8 cellular contexts compared by ENCODE assay signal in the genomic region with DNA sequence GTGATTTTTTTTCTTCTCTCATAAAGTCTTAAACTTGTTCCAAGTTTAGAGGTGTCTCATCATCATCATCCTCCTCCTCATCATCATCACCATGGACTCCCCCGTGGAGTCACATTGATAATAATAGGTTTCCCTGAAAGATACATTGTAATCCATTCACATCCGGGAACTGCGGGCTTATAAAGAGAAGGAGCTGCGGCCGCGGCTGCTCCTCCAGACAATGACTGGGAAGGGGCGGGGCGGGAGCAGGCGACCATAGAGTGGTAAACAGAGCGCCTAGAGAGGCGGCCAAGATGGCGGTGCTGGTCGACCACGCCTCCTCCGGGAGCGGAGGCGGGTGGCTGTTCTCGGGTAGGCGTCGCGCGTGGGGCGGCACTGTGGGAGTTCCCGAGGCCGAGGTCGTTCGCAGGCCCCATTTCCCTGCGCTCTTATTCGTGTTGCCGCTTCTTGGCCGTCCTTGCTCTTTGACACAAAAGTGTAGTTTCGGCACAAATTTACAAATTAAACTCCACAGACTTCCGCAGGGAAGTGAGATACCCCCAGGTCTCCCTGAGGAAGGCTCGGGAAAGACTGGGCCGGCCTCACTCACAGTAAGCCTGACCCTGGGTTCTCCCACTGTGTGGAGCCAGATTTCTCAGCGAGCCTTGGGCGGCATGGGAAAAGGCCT. TPM values are rescaled to one million over a fixed set of nuclear protein-coding genes. Genes with fewer than 3 reads are reported as not detected.
DNase-seq lines count a peak whose midpoint lies in the region; ATAC-seq and TF ChIP-seq lines count a peak whose summit lies in the region.

No MANE protein-coding gene starts in this region.

- DNase-seq in GM10248 (ENCODE audit: extremely low spot score) (peak; percentile 57), NCI-H1436 (lab: John Stamatoyannopoulos, UW) (peak; percentile 93), T follicular helper cell (ENCODE audit: low read depth) (peak; percentile 36), ascending aorta (ENCODE audit: low spot score in 2 of 2) (peak; percentile 85 to 98), right atrium auricular region (ENCODE audit: low spot score) (peak; percentile 98), progenitor cell of endocrine pancreas (ENCODE audit: low spot score, unreplicated experiment) (peak; percentile 88), upper lobe of right lung (peak; percentile 98)

- H3K36me3 ChIP-seq in ascending aorta (no peaks in the 10 kb centered on the region), right atrium auricular region (no peaks in the 10 kb centered on the region), upper lobe of right lung (no peaks in the 10 kb centered on the region)

- TF ChIP-seq CTCF in GM10248 (IDR thresholded peaks at IDR 0.05; ENCODE audit: control extremely low read depth, extremely low read depth, low read depth, missing control alignments), result no peak
- no peak for TF ChIP-seq CTCF in ascending aorta (IDR thresholded peaks at IDR 0.05)
- peak in 1 of 2 donors; percentile 39 for TF ChIP-seq CTCF in right atrium auricular region (IDR thresholded peaks at IDR 0.05)
- TF ChIP-seq CTCF in progenitor cell of endocrine pancreas (IDR thresholded peaks at IDR 0.05; ENCODE audit: unreplicated experiment), result no peak
- TF ChIP-seq CTCF in upper lobe of right lung (IDR thresholded peaks at IDR 0.05), result no peak

- H3K27me3 ChIP-seq in ascending aorta, result no peaks in the 10 kb centered on the region
- H3K27me3 ChIP-seq in right atrium auricular region, result no peaks in the 10 kb centered on the region
- no peaks in the 10 kb centered on the region for H3K27me3 ChIP-seq in upper lobe of right lung

- H3K4me3 Mint-ChIP-seq in progenitor cell of endocrine pancreas (ENCODE audit: low read depth), result peak overlapping the region; percentile 88

- H3K27me3 Mint-ChIP-seq in progenitor cell of endocrine pancreas, result peaks cover 4% of the 10 kb centered on the region

- no peaks in the 10 kb centered on the region for H3K9me3 Mint-ChIP-seq in progenitor cell of endocrine pancreas (ENCODE audit: low read depth)

- H3K27ac ChIP-seq in ascending aorta, result peak overlapping the region; percentile 85 to 89
- peak overlapping the region; percentile 84 to 88 for H3K27ac ChIP-seq in right atrium auricular region
- H3K27ac ChIP-seq in upper lobe of right lung, result peak overlapping the region; percentile 69

- H3K4me1 Mint-ChIP-seq in progenitor cell of endocrine pancreas (ENCODE audit: low read depth), result peaks cover 20% of the 10 kb centered on the region

- intact Hi-C loops in ascending aorta (cut with DNase I), result loop anchor here (2.0 to 5.0 kb wide), 6 partner anchors 112 to 1063 kb away; a partner anchor contains a TSS
- intact Hi-C loops in upper lobe of right lung (cut with DNase I), result no loop called here

- CTCF ChIA-PET in GM10248 (lab: Yijun Ruan, JAX), result no interaction called here

- peaks cover 3 to 5% of the 10 kb centered on the region in 2 donors for H3K4me1 ChIP-seq in ascending aorta
- no peaks in the 10 kb centered on the region for H3K4me1 ChIP-seq in right atrium auricular region
- H3K4me1 ChIP-seq in upper lobe of right lung, result no peaks in the 10 kb centered on the region

- peaks cover 1% of the 10 kb centered on the region for H3K36me3 Mint-ChIP-seq in progenitor cell of endocrine pancreas (ENCODE audit: insufficient read depth)

- POLR2A ChIA-PET in GM10248 (lab: Yijun Ruan, JAX), result no interaction called here

- peak; percentile 90 for ATAC-seq in HG02678 (IDR thresholded peaks at IDR 0.05; ENCODE audit: unreplicated experiment)
- ATAC-seq in upper lobe of right lung, result peak; percentile 100

- H3K9me3 ChIP-seq in ascending aorta (no peaks in the 10 kb centered on the region), right atrium auricular region (no peaks in the 10 kb centered on the region), upper lobe of right lung (no peaks in the 10 kb centered on the region)

- H3K27ac Mint-ChIP-seq in progenitor cell of endocrine pancreas, result peak overlapping the region; percentile 91

- H3K4me3 ChIP-seq in ascending aorta, result peak overlapping the region; percentile 69 to 96
- H3K4me3 ChIP-seq in right atrium auricular region, result peak overlapping the region; percentile 72 to 77
- H3K4me3 ChIP-seq in upper lobe of right lung, result peak overlapping the region; percentile 66

RNA-seq across cellular contexts. Expression of a gene that starts 1.8 kb away (rescaled TPM):
- total RNA-seq in ascending aorta (180 TPM), right atrium auricular region (10 to 100 TPM; 57.7 to 66.3 TPM), progenitor cell of endocrine pancreas (56.8 and 61.3 TPM in 2 replicates), upper lobe of right lung (143 TPM)

Comparison
In these comparisons a context has a peak if more than half of its experiments do, and no peak if none do; other contexts are left out.
1. Peak in every context shown above with its lines: DNase-seq, ATAC-seq, H3K4me3 ChIP-seq and H3K27ac ChIP-seq.
2. DNase-seq: peak in every context shown above with its lines; median percentile 98 in right atrium auricular region; 98 in upper lobe of right lung; 93 in NCI-H1436; 92 in ascending aorta; 88 in progenitor cell of endocrine pancreas; 57 in GM10248; 36 in T follicular helper cell.